Comparison of ENCODE assay signal across 11 cellular contexts in genomic region chr9:129838707-129839259, GRCh38. TPM values are rescaled to one million over a fixed set of nuclear protein-coding genes. Genes with fewer than 3 reads are reported as not detected.
DNase-seq lines count a peak whose midpoint lies in the region; ATAC-seq and TF ChIP-seq lines count a peak whose summit lies in the region.
"Had no signal": no experiment of that assay in that cellular context is flagged by ENCODE, and none has a peak within 500 bp of the region (broad histone marks: within the 10 kb centered on the region; RNA-seq: fewer than 3 reads in every experiment).

No MANE protein-coding gene starts in this region.

- H3K27me3 ChIP-seq in psoas muscle (ENCODE audit: insufficient read depth in 3 of 3, low read length in 2 of 3), result no peaks in the 10 kb centered on the region

- H3K4me1 ChIP-seq in psoas muscle, result peaks cover 18% of the 10 kb centered on the region

- ATAC-seq in psoas muscle, result no peak

- intact Hi-C loops in psoas muscle (cut with DNase I), result no loop called here

- H3K27ac ChIP-seq in VCaP (peak overlapping the region; percentile 53), psoas muscle (no peak overlapping the region)

- DNase-seq in A172 (ENCODE audit: low spot score), result peak; percentile 82
- peak; percentile 61 for DNase-seq in HCEC 1CT
- peak; percentile 79 for DNase-seq in fibroblast of peridontal ligament (ENCODE audit: extremely low read depth)
- DNase-seq in NCI-H524 treated with DMSO at 0.1 percent for 48 hours (lab: John Stamatoyannopoulos, UW), result no peak
- DNase-seq in HUDEP-2 (lab: John Stamatoyannopoulos, UW; ENCODE audit: unreplicated experiment in 76 of 76), result no peak
- DNase-seq in psoas muscle, result no peak
- DNase-seq in activated CD8-positive, alpha-beta memory T cell treated with anti-CD3 and anti-CD28 coated beads, Interleukin-2, amount 50 U/mL, for 48 hours, result no peak
- DNase-seq: DND-41, NCI-H1417, small intestine had no signal

- 86 to 93% (median 87%) methylated on average over 12 of the region's 12 CpGs for WGBS in psoas muscle, 3 donors

- H3K36me3 ChIP-seq in psoas muscle (ENCODE audit: insufficient read depth in 1 of 2, low read depth in 1 of 2), result peaks cover 0 to 21% of the 10 kb centered on the region in 2 donors

- no peak overlapping the region for H3K4me3 ChIP-seq in psoas muscle

- no peak for TF ChIP-seq CTCF in VCaP (conservative IDR thresholded peaks at IDR 0.05)
- TF ChIP-seq CTCF in psoas muscle (IDR thresholded peaks at IDR 0.05), result no peak

- no peaks in the 10 kb centered on the region for H3K9me3 ChIP-seq in psoas muscle

RNA-seq across cellular contexts. Expression of gene USP20, which starts 3.5 kb away (rescaled TPM):
- total RNA-seq in A172 (2014; rRNA removed; shearing (Covaris generic)), result 4.5 and 7.0 TPM in 2 replicates
- total RNA-seq in psoas muscle, result 10 to 100 TPM; 12.6 to 18.4 (median 16.5) TPM
- 10 to 100 TPM in 2 of 3 donors, 1 to 10 TPM in 1; 9.5 to 16.2 (median 11.1) TPM for polyA plus RNA-seq in psoas muscle

RNA-seq across cellular contexts. Expression of gene C9orf78, which starts 3.7 kb away (rescaled TPM):
- 71.9 and 75.3 TPM in 2 replicates for total RNA-seq in A172 (2014; rRNA removed; shearing (Covaris generic))
- total RNA-seq in psoas muscle, result 10 to 100 TPM; 37.1 to 53.2 (median 44.5) TPM
- 100 to 1,000 TPM in 1 of 3 donors, 10 to 100 TPM in 2; 73.0 to 157 (median 98.0) TPM for polyA plus RNA-seq in psoas muscle

RNA-seq across cellular contexts. Expression of gene TOR1A, which starts 14.8 kb away (rescaled TPM):
- 47.8 and 53.2 TPM in 2 replicates for total RNA-seq in A172 (2014; rRNA removed; shearing (Covaris generic))
- total RNA-seq in psoas muscle, result 10 to 100 TPM; 10.4 to 18.5 (median 12.9) TPM
- polyA plus RNA-seq in psoas muscle, result 10 to 100 TPM; 17.9 to 25.4 (median 24.0) TPM

RNA-seq across cellular contexts. Expression of gene TOR1B, which starts 35.8 kb away (rescaled TPM):
- 47.9 and 80.4 TPM in 2 replicates for total RNA-seq in A172 (2014; rRNA removed; shearing (Covaris generic))
- 10 to 100 TPM; 13.5 to 15.9 (median 14.3) TPM for total RNA-seq in psoas muscle
- polyA plus RNA-seq in psoas muscle, result 10 to 100 TPM; 13.0 to 30.1 (median 15.9) TPM

Comparison
In these comparisons a context has a peak if more than half of its experiments do, and no peak if none do; other contexts are left out.
1. DNase-seq: peak in A172 (single experiment), HCEC 1CT (single experiment) and fibroblast of peridontal ligament (single experiment); none in NCI-H524 treated with DMSO at 0.1 percent for 48 hours (single experiment), HUDEP-2 (0 of 76), psoas muscle (0 of 2) and activated CD8-positive, alpha-beta memory T cell treated with anti-CD3 and anti-CD28 coated beads, Interleukin-2, amount 50 U/mL, for 48 hours (single experiment).